In genomic region chr3:47348411-47349154, GRCh38 we compare ENCODE assay signal across 21 cellular contexts. TPM values are rescaled to one million over a fixed set of nuclear protein-coding genes. Genes with fewer than 3 reads are reported as not detected.
DNase-seq lines count a peak whose midpoint lies in the region; ATAC-seq, FAIRE-seq and TF ChIP-seq lines count a peak whose summit lies in the region.
"Had no signal": no experiment of that assay in that cellular context is flagged by ENCODE, and none has a peak within 500 bp of the region (broad histone marks: within the 10 kb centered on the region; RNA-seq: fewer than 3 reads in every experiment).

No MANE protein-coding gene starts in this region.

- WGBS in GM12878 (ENCODE audit: insufficient coverage, insufficient replicate concordance, low lambda C conversion rate, missing lambda C conversion rate) = 78% methylated on average over 5 of the region's 5 CpGs

- H3K36me3 ChIP-seq in GM12878 (ENCODE audit: control insufficient read depth in 2 of 2, insufficient read depth in 2 of 2, low read length in 1 of 2) = peaks cover 9% of the 10 kb centered on the region in 2 experiments
- no peaks in the 10 kb centered on the region for H3K36me3 ChIP-seq in GM23338 (ENCODE audit: insufficient read depth)

- CTCF ChIA-PET in GM12878 (lab: Yijun Ruan, JAX) = interaction anchor here (0.8 to 1.2 kb wide), 2 partner anchors 25 to 187 kb away, joined by 3 read pairs; no protein-coding TSS in a partner anchor

- no TSS peak for BruUV-seq in GM12878 (replicated peaks; lab: Mats Ljungman, UMichigan)

- H3K4me1 ChIP-seq in GM12878 (ENCODE audit: control insufficient read depth, insufficient read depth, low read length) (peaks cover 22% of the 10 kb centered on the region), GM23338 (ENCODE audit: insufficient read depth) (no peaks in the 10 kb centered on the region)
- H3K4me1 ChIP-seq: A549 had no signal

- H3K9me3 Mint-ChIP-seq in type B pancreatic cell = no peaks in the 10 kb centered on the region
- H3K9me3 Mint-ChIP-seq in GM23338 = no peaks in the 10 kb centered on the region
- H3K9me3 Mint-ChIP-seq: CD8-positive, alpha-beta memory T cell had no signal

- no peak for TF ChIP-seq POLR2A in GM12891 (IDR thresholded peaks at IDR 0.05; ENCODE audit: low read depth, low read length)
- no peak for TF ChIP-seq POLR2A in GM12878 (IDR thresholded peaks at IDR 0.05; ENCODE audit: low read depth, low read length)

- no peaks in the 10 kb centered on the region for H3K27me3 Mint-ChIP-seq in type B pancreatic cell
- peaks cover 2% of the 10 kb centered on the region for H3K27me3 Mint-ChIP-seq in GM23338 (ENCODE audit: insufficient read depth, low read depth, poor library complexity)
- H3K27me3 Mint-ChIP-seq: CD8-positive, alpha-beta memory T cell had no signal

- no peak for DNase-seq in GM12891 (ENCODE audit: insufficient read length, low spot score)
- DNase-seq in GM12878 (ENCODE audit: low read depth, low spot score) = no peak
- no peak for DNase-seq in type B pancreatic cell (ENCODE audit: extremely low spot score, unreplicated experiment)
- DNase-seq in activated CD4-positive, alpha-beta T cell treated with anti-CD3 and anti-CD28 coated beads, Interleukin-2, amount 50 U/mL, for 1 hour = no peak
- no peak for DNase-seq in HK-2 (ENCODE audit: unreplicated experiment)
- DNase-seq in GM23338 (ENCODE audit: low spot score) = no peak
- DNase-seq: CD8-positive, alpha-beta memory T cell; GM23248; HCEC 1CT; NCI-H1105; NCI-H2081; NCI-H510A; NCI-H774; SIG-M5 had no signal

- no peaks in the 10 kb centered on the region for H3F3A ChIP-seq in GM23338 (replicated peaks; ENCODE audit: low read depth)

- H3K36me3 Mint-ChIP-seq in type B pancreatic cell = peaks cover 10% of the 10 kb centered on the region
- H3K36me3 Mint-ChIP-seq in GM23338 (ENCODE audit: low read depth) = peaks cover 18% of the 10 kb centered on the region

- POLR2A ChIA-PET in GM12878 (lab: Charles Lee) = interaction anchor here (0.6 to 2.5 kb wide), 3 partner anchors 12 to 124 kb away, joined by 6 to 16 read pairs (median 6); no protein-coding TSS in a partner anchor

- RAD21 ChIA-PET in GM12878 (lab: Charles Lee; ENCODE audit: unreplicated experiment) = interaction anchor here (0.5 to 2.2 kb wide), 3 partner anchors 57 to 373 kb away, joined by 3 to 10 read pairs (median 5); partner anchors contain the start of gene SETD2

- H3K4me3 ChIP-seq in GM12878 (no peak overlapping the region), GM23338 (no peak overlapping the region)
- H3K4me3 ChIP-seq: A549, BLaER1, GM23248, PC-9 had no signal

- H3K27ac Mint-ChIP-seq in type B pancreatic cell = peak overlapping the region; percentile 94
- no peak overlapping the region for H3K27ac Mint-ChIP-seq in GM23338

- H3K79me2 ChIP-seq in GM12878 (ENCODE audit: control insufficient read depth, insufficient read depth, low read length) (no peaks in the 10 kb centered on the region), GM23338 (replicated peaks; ENCODE audit: insufficient read depth) (no peaks in the 10 kb centered on the region)

- H3K4me3 Mint-ChIP-seq in type B pancreatic cell = no peak overlapping the region
- no peak overlapping the region for H3K4me3 Mint-ChIP-seq in GM23338
- H3K4me3 Mint-ChIP-seq: CD8-positive, alpha-beta memory T cell had no signal

- no peak for ATAC-seq in GM12878
- peak; percentile 93 for ATAC-seq in esophagus mucosa
- no peak for ATAC-seq in GM23338
- ATAC-seq: A549, SK-N-SH treated with all-trans-retinoic acid at 6 μM for 48 hours had no signal

- no peak overlapping the region for H2AFZ ChIP-seq in GM12878 (ENCODE audit: control insufficient read depth, low read depth, low read length)
- H2AFZ ChIP-seq in GM23338 = no peak overlapping the region
- H2AFZ ChIP-seq: GM23248, PC-9 had no signal

- FAIRE-seq in GM12891 (lab: Jason Lieb, UNC) (peak; percentile 73), GM12878 (lab: Jason Lieb, UNC) (no peak)
- FAIRE-seq: A549, HTR-8/SVneo had no signal

- H3K4me2 ChIP-seq in GM12878 (ENCODE audit: control insufficient read depth, insufficient read depth) (no peak overlapping the region), GM23338 (no peak overlapping the region)
- H3K4me2 ChIP-seq: A549, PC-9 had no signal

- H3K9ac ChIP-seq in GM12878 (ENCODE audit: control insufficient read depth, insufficient read depth, low read length) = no peak overlapping the region
- H3K9ac ChIP-seq: BLaER1, GM23248 had no signal

- TF ChIP-seq CTCF in GM12878 (IDR thresholded peaks at IDR 0.05 in 2 of 3, conservative IDR thresholded peaks at IDR 0.05 in 1 of 3; ENCODE audit: control insufficient read depth in 2 of 3, extremely low read depth in 1 of 3, insufficient read depth in 1 of 3, low read depth in 3 of 3, low read length in 3 of 3) (no peak), type B pancreatic cell (conservative IDR thresholded peaks at IDR 0.05) (no peak), GM23338 (conservative IDR thresholded peaks at IDR 0.05; ENCODE audit: low read depth in 2 of 2) (no peak)

- H4K20me1 ChIP-seq in GM12878 (ENCODE audit: control insufficient read depth, insufficient read depth) (no peaks in the 10 kb centered on the region), GM23338 (replicated peaks; ENCODE audit: insufficient read depth) (no peaks in the 10 kb centered on the region)
- H4K20me1 ChIP-seq: BLaER1 had no signal

- SMC1A ChIA-PET in GM12878 (lab: Charles Lee; ENCODE audit: uncharacterized antibody, unreplicated experiment) = interaction anchor here (1.2 to 3.2 kb wide), 3 partner anchors 14 to 65 kb away, joined by 3 to 12 read pairs (median 4); partner anchors contain the start of gene KLHL18

- H3K9me2 ChIP-seq in GM23338 (ENCODE audit: insufficient read depth) = no peaks in the 10 kb centered on the region

- no peaks in the 10 kb centered on the region for H3K27me3 ChIP-seq in GM12878 (replicated peaks in 1 of 2; ENCODE audit: control insufficient read depth in 2 of 2, insufficient read depth in 2 of 2, low read length in 1 of 2)
- no peaks in the 10 kb centered on the region for H3K27me3 ChIP-seq in GM23338 (ENCODE audit: insufficient read depth)
- H3K27me3 ChIP-seq: BLaER1 had no signal

- no peak for TF ChIP-seq RAD21 in GM12878 (IDR thresholded peaks at IDR 0.05; ENCODE audit: insufficient read depth, low read depth, low read length)

- intact Hi-C loops in GM12878 (cut with micrococcal nuclease; ENCODE audit: unreplicated experiment) = no loop called here

- H3K4me1 Mint-ChIP-seq in type B pancreatic cell (ENCODE audit: unreplicated experiment) (no peaks in the 10 kb centered on the region), GM23338 (peaks cover 2% of the 10 kb centered on the region; the same call in 2 of the 3 replicates)

- in situ Hi-C loops in GM12878 (cut with MboI) = no loop called here

- TF ChIP-seq EP300 in GM12878 (IDR thresholded peaks at IDR 0.05; ENCODE audit: borderline replicate concordance in 1 of 2, control insufficient read depth in 1 of 2, low read depth in 2 of 2, low read length in 2 of 2) = no peak

- H3K27ac ChIP-seq in GM12878 (ENCODE audit: control insufficient read depth, insufficient read depth) = no peak overlapping the region
- no peak overlapping the region for H3K27ac ChIP-seq in GM23338 (ENCODE audit: low read depth)
- H3K27ac ChIP-seq: A549, BLaER1, GM23248, PC-9, RWPE1 had no signal

- H3K9me3 ChIP-seq in GM12878 (replicated peaks; ENCODE audit: control insufficient read depth, insufficient read depth, low read length) = no peaks in the 10 kb centered on the region; the same call in 2 of the 3 replicates
- H3K9me3 ChIP-seq: A549, BLaER1 had no signal

TF ChIP-seq in GM12891, 5 proteins besides CTCF, POLR2A, EP300 and RAD21:
- TF ChIP-seq POU2F2 (IDR thresholded peaks at IDR 0.05; ENCODE audit: low read depth, low read length) = no peak
- no peak for TF ChIP-seq POLR2AphosphoS5 (IDR thresholded peaks at IDR 0.05; ENCODE audit: low read depth, low read length)
- no peak for TF ChIP-seq TAF1 (IDR thresholded peaks at IDR 0.05; ENCODE audit: low read depth, low read length)
- peak; percentile 55; the same call in 1 of the 2 replicates for TF ChIP-seq SPI1 (IDR thresholded peaks at IDR 0.05; ENCODE audit: low read depth, low read length)

TF ChIP-seq in GM12878, 131 proteins besides CTCF, POLR2A, EP300 and RAD21:
- TF ChIP-seq SPI1 (IDR thresholded peaks at IDR 0.05; ENCODE audit: borderline replicate concordance, insufficient read depth, low read depth, low read length) (peak; percentile 45; the same call in 1 of the 2 replicates), RAD51 (IDR thresholded peaks at IDR 0.05) (no peak)
TF ChIP-seq in GM12878: peak in this region for 1.

TF ChIP-seq in GM23338, 12 proteins besides CTCF, POLR2A, EP300 and RAD21 (continues in another document):
- no peak for TF ChIP-seq ZNF114 (CRISPR knock-in tag; IDR thresholded peaks at IDR 0.05)

RNA-seq across cellular contexts. Expression of gene PTPN23, which starts 32.2 kb away (rescaled TPM):
- 12.6 TPM for polyA plus RNA-seq in GM12891 (2012; ENCODE audit: low read depth, missing spikeins)
- total RNA-seq in GM12878 (2013; cell fraction: nucleolus; rRNA removed) = 22.8 and 24.2 TPM in 2 replicates
- total RNA-seq in GM12878 (2014; rRNA removed) = 4.1 and 4.4 TPM in 2 replicates
- total RNA-seq in GM12878 (2014; rRNA removed; fragmentation: Illumina TruSeq; extraction: Trizol) = 3.7 and 4.2 TPM in 2 replicates
- total RNA-seq in GM12878 (2021) = 25.4 and 28.6 TPM in 2 replicates
- polyA plus RNA-seq in GM12878 (2011; ENCODE audit: low read depth) = 7.1 TPM
- 0.46 and 0.92 TPM in 2 replicates for polyA plus RNA-seq in GM12878 (2011; rRNA removed)
- 1.1 and 1.2 TPM in 2 replicates for polyA plus RNA-seq in GM12878 (2011; cell fraction: cytosol; rRNA removed)
- polyA plus RNA-seq in GM12878 (2011; cell fraction: nucleus; rRNA removed) = 14.9 and 23.1 TPM in 2 replicates
- 18.7 and 19.9 TPM in 2 replicates for polyA plus RNA-seq in GM12878 (2012)
- 2.0 and 4.8 TPM in 2 replicates for polyA plus RNA-seq in GM12878 (2014; fragmentation: Illumina TruSeq; extraction: Trizol)
- under 1 TPM; 0.44 to 0.68 TPM for polyA plus RNA-seq in GM12878 (2014; fragmentation: Nextera tagmentation; extraction: Ambion mirVana)
- polyA plus RNA-seq in GM12878 (2014; rRNA removed) = 6.9 and 11.9 TPM in 2 replicates
- polyA plus RNA-seq in GM12878 (2016; fragmentation: Nextera tagmentation; extraction: Ambion mirVana) = 10 to 100 TPM in 1 of 2 experiments, 1 to 10 TPM in 1; 9.8 to 10.5 TPM
- polyA minus RNA-seq in GM12878 (2011; rRNA and poly(A)+ RNA removed) = 3.5 and 9.7 TPM in 2 replicates
- 5.1 and 5.3 TPM in 2 replicates for polyA minus RNA-seq in GM12878 (2011; cell fraction: cytosol; rRNA and poly(A)+ RNA removed)
- 12.0 and 20.6 TPM in 2 replicates for polyA minus RNA-seq in GM12878 (2011; cell fraction: nucleus; rRNA and poly(A)+ RNA removed)
- 26.1 TPM for total RNA-seq in esophagus mucosa
- 52.5 and 54.1 TPM in 2 replicates for total RNA-seq in type B pancreatic cell (ENCODE audit: low replicate concordance)
- total RNA-seq in GM23338 (2014; rRNA removed; shearing (Covaris generic)) = 33.9 and 48.8 TPM in 2 replicates
- polyA plus RNA-seq in GM23338 (2016; fragmentation: Nextera tagmentation; extraction: Ambion mirVana) = 14.3 and 16.1 TPM in 2 replicates
